ENCODE assay signal across 20 cellular contexts in the genomic region with DNA sequence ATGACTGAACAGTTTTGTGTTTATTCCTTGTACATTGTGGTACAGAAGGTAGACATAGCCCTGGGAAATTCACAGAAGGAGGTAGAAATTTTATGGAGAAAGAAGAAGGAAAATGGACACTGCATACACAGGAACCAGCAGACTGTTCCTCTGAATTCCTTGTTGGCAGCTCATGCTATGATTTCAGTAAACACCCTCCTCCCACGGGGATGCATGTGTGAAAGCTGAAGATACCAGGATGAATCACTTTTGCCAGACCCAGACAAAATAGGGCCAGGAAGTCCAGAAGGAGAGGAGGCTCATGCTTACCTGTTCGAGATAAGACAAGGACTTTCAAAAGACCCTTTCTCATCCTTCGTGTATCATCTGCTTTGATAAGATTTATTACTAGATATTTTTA.
DNase-seq lines count a peak whose midpoint lies in the region; ATAC-seq, FAIRE-seq and TF ChIP-seq lines count a peak whose summit lies in the region.
"Had no signal": no experiment of that assay in that cellular context is flagged by ENCODE, and none has a peak within 500 bp of the region (broad histone marks: within the 10 kb centered on the region; RNA-seq: fewer than 3 reads in every experiment).

No MANE protein-coding gene starts in this region.

- H3K36me3 ChIP-seq in SK-N-SH (replicated peaks in 1 of 2; ENCODE audit: control insufficient read depth in 1 of 2, insufficient read depth in 2 of 2, low read length in 1 of 2) (no peaks in the 10 kb centered on the region), bronchial epithelial cell (ENCODE audit: control insufficient read depth, insufficient read depth, low read length) (no peaks in the 10 kb centered on the region)
- no peaks in the 10 kb centered on the region for H3K36me3 ChIP-seq in CD8-positive, alpha-beta T cell (ENCODE audit: insufficient read depth, low read length)
- H3K36me3 ChIP-seq: esophagus squamous epithelium, transverse colon had no signal

- H3K79me2 ChIP-seq in SK-N-SH (ENCODE audit: insufficient read depth), result no peaks in the 10 kb centered on the region

- CTCF ChIA-PET in SK-N-SH (lab: Yijun Ruan, JAX), result interaction anchor here (1.4 to 3.2 kb wide), 3 partner anchors 10 to 66 kb away, joined by 3 to 10 read pairs (median 3); no protein-coding TSS in a partner anchor
- CTCF ChIA-PET in CD8-positive, alpha-beta T cell (lab: Charles Lee), result interaction anchor here (1.7 to 2.6 kb wide), 2 partner anchors 22 to 161 kb away, joined by 4 to 36 read pairs; no protein-coding TSS in a partner anchor

- no peak overlapping the region for H3K27ac Mint-ChIP-seq in CD8-positive, alpha-beta T cell
- H3K27ac Mint-ChIP-seq: activated B cell treated with CpG ODN at 0.5 μM for 24 hours; activated T-helper 17 cell treated with anti-CD3 and anti-CD28 coated beads, Interleukin-2, amount 50 U/mL, for 72 hours; progenitor cell of endocrine pancreas; stimulated activated effector memory CD8-positive, alpha-beta T cell treated with anti-CD3 and anti-CD28 coated beads, Interleukin-12 subunit alpha, Interleukin-12 subunit beta, amount 100 ng/mL, for 72 hours had no signal

- DNase-seq in SK-N-SH (no peak), bronchial epithelial cell (ENCODE audit: low read depth) (peak; percentile 88), inferior parietal cortex (ENCODE audit: extremely low spot score) (peak; percentile 53), NCI-H226 (no peak)
- no peak for DNase-seq in CD8-positive, alpha-beta T cell
- DNase-seq: activated B cell treated with CpG ODN at 0.5 μM for 24 hours, amniotic stem cell, DMS79, esophagus squamous epithelium, hippocampal formation, NCI-H774, RPMI8226, transverse colon had no signal

- no peaks in the 10 kb centered on the region for H4K20me1 ChIP-seq in SK-N-SH (ENCODE audit: insufficient read depth)

- peaks cover 15% of the 10 kb centered on the region for H3F3A ChIP-seq in SK-N-SH (replicated peaks; ENCODE audit: insufficient read depth)

- no peaks in the 10 kb centered on the region for H3K27me3 Mint-ChIP-seq in CD8-positive, alpha-beta T cell (ENCODE audit: low read depth)

- no peak for TF ChIP-seq EP300 in SK-N-SH (IDR thresholded peaks at IDR 0.05; ENCODE audit: borderline replicate concordance in 1 of 2, low read depth in 1 of 2, low read length in 1 of 2)

- WGBS in SK-N-SH (ENCODE audit: low lambda C conversion rate), result 16% methylated on average over 3 of the region's 3 CpGs

- peaks cover 4% of the 10 kb centered on the region for H3K4me1 Mint-ChIP-seq in CD8-positive, alpha-beta T cell (ENCODE audit: low read depth)
- H3K4me1 Mint-ChIP-seq: activated B cell treated with CpG ODN at 0.5 μM for 24 hours; activated T-helper 17 cell treated with anti-CD3 and anti-CD28 coated beads, Interleukin-2, amount 50 U/mL, for 72 hours had no signal

- no peaks in the 10 kb centered on the region for H3K36me3 Mint-ChIP-seq in CD8-positive, alpha-beta T cell
- H3K36me3 Mint-ChIP-seq: stimulated activated effector memory CD8-positive, alpha-beta T cell treated with anti-CD3 and anti-CD28 coated beads, Interleukin-12 subunit alpha, Interleukin-12 subunit beta, amount 100 ng/mL, for 72 hours had no signal

- TF ChIP-seq RAD21 in SK-N-SH (IDR thresholded peaks at IDR 0.05; ENCODE audit: low read length), result no peak

- H3K4me1 ChIP-seq in SK-N-SH (ENCODE audit: control insufficient read depth in 1 of 2, insufficient read depth in 2 of 2, low read depth in 1 of 2, low read length in 1 of 2), result peaks cover 6 to 25% of the 10 kb centered on the region in 2 experiments; a peak in 3 of 4 replicates
- H3K4me1 ChIP-seq in CD8-positive, alpha-beta T cell (ENCODE audit: insufficient read depth, low read length), result peaks cover 4% of the 10 kb centered on the region
- H3K4me1 ChIP-seq: transverse colon had no signal

- H3K27ac ChIP-seq in SK-N-SH (ENCODE audit: low read depth in 2 of 2, low read length in 1 of 2) (peak overlapping the region in 1 of 2 experiments; percentile 56; a peak in 2 of 4 replicates), temporal lobe (ENCODE audit: low read depth, low read length) (peak overlapping the region; percentile 27)
- no peak overlapping the region for H3K27ac ChIP-seq in CD8-positive, alpha-beta T cell (ENCODE audit: low read depth, low read length)
- H3K27ac ChIP-seq: 22Rv1, esophagus squamous epithelium, transverse colon had no signal

- peak overlapping the region; percentile 38; the same call in 1 of the 2 replicates for H3K4me2 ChIP-seq in SK-N-SH

- ATAC-seq in SK-N-SH treated with all-trans-retinoic acid at 6 μM for 48 hours (no peak), HG03196 (IDR thresholded peaks at IDR 0.05; ENCODE audit: unreplicated experiment) (no peak)
- no peak for ATAC-seq in CD8-positive, alpha-beta T cell
- ATAC-seq: activated T-helper 17 cell treated with anti-CD3 and anti-CD28 coated beads, Interleukin-2, amount 50 U/mL, for 72 hours; stimulated activated effector memory CD8-positive, alpha-beta T cell treated with anti-CD3 and anti-CD28 coated beads, Interleukin-12 subunit alpha, Interleukin-12 subunit beta, amount 100 ng/mL, for 72 hours had no signal

- H3K9ac ChIP-seq in SK-N-SH, result no peak overlapping the region

- H3K9me3 ChIP-seq in SK-N-SH, result no peaks in the 10 kb centered on the region
- H3K9me3 ChIP-seq in CD8-positive, alpha-beta T cell (ENCODE audit: low read length), result no peaks in the 10 kb centered on the region
- H3K9me3 ChIP-seq: esophagus squamous epithelium, transverse colon had no signal

- no peaks in the 10 kb centered on the region for H3K27me3 ChIP-seq in SK-N-SH (ENCODE audit: insufficient read depth)
- no peaks in the 10 kb centered on the region for H3K27me3 ChIP-seq in bronchial epithelial cell (ENCODE audit: control insufficient read depth, insufficient read depth, low read length)
- no peaks in the 10 kb centered on the region for H3K27me3 ChIP-seq in CD8-positive, alpha-beta T cell (ENCODE audit: insufficient read depth, low read length)

- no peaks in the 10 kb centered on the region for H3K9me3 Mint-ChIP-seq in CD8-positive, alpha-beta T cell
- H3K9me3 Mint-ChIP-seq: activated B cell treated with CpG ODN at 0.5 μM for 24 hours; activated T-helper 17 cell treated with anti-CD3 and anti-CD28 coated beads, Interleukin-2, amount 50 U/mL, for 72 hours; stimulated activated effector memory CD8-positive, alpha-beta T cell treated with anti-CD3 and anti-CD28 coated beads, Interleukin-12 subunit alpha, Interleukin-12 subunit beta, amount 100 ng/mL, for 72 hours had no signal

- peak overlapping the region; percentile 48; the same call in 1 of the 2 replicates for H2AFZ ChIP-seq in SK-N-SH (ENCODE audit: low read depth)

- no peak for FAIRE-seq in bronchial epithelial cell (lab: Jason Lieb, UNC)

- TF ChIP-seq CTCF in SK-N-SH (IDR thresholded peaks at IDR 0.05) (no peak), bronchial epithelial cell (IDR thresholded peaks at IDR 0.05; ENCODE audit: insufficient read depth, low read length, severe bottlenecking) (no peak)
- TF ChIP-seq CTCF in CD8-positive, alpha-beta T cell (IDR thresholded peaks at IDR 0.05), result no peak

- POLR2A ChIA-PET in SK-N-SH (lab: Yijun Ruan, JAX), result no interaction called here
- POLR2A ChIA-PET in CD8-positive, alpha-beta T cell (lab: Charles Lee), result no interaction called here

- H3K4me3 ChIP-seq in SK-N-SH (ENCODE audit: low read depth in 2 of 2, low read length in 1 of 2), result no peak overlapping the region
- no peak overlapping the region for H3K4me3 ChIP-seq in bronchial epithelial cell (ENCODE audit: low read depth, low read length)
- H3K4me3 ChIP-seq in CD8-positive, alpha-beta T cell (ENCODE audit: low read depth, low read length), result no peak overlapping the region
- H3K4me3 ChIP-seq: esophagus squamous epithelium, transverse colon had no signal

- no peaks in the 10 kb centered on the region for H3K9me2 ChIP-seq in SK-N-SH

- no peak overlapping the region for H3K4me3 Mint-ChIP-seq in CD8-positive, alpha-beta T cell
- H3K4me3 Mint-ChIP-seq: activated B cell treated with CpG ODN at 0.5 μM for 24 hours; activated T-helper 17 cell treated with anti-CD3 and anti-CD28 coated beads, Interleukin-2, amount 50 U/mL, for 72 hours; stimulated activated effector memory CD8-positive, alpha-beta T cell treated with anti-CD3 and anti-CD28 coated beads, Interleukin-12 subunit alpha, Interleukin-12 subunit beta, amount 100 ng/mL, for 72 hours had no signal

- intact Hi-C loops in CD8-positive, alpha-beta T cell (cut with DNase I, micrococcal nuclease), result loop anchor here in 1 of 2 experiments (10.0 kb wide), 1 partner anchor 94 kb away; no protein-coding TSS in a partner anchor

TF ChIP-seq in SK-N-SH, 30 proteins besides CTCF, POLR2A, EP300 and RAD21 (continues in another document):
- no peak for TF ChIP-seq NRF1 (IDR thresholded peaks at IDR 0.05; ENCODE audit: low read depth, low read length)
- TF ChIP-seq, protein P1, sequence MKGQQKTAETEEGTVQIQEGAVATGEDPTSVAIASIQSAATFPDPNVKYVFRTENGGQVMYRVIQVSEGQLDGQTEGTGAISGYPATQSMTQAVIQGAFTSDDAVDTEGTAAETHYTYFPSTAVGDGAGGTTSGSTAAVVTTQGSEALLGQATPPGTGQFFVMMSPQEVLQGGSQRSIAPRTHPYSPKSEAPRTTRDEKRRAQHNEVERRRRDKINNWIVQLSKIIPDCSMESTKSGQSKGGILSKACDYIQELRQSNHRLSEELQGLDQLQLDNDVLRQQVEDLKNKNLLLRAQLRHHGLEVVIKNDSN (IDR thresholded peaks at IDR 0.05; ENCODE audit: borderline replicate concordance, low read depth), result no peak
- TF ChIP-seq FOXM1 (IDR thresholded peaks at IDR 0.05; ENCODE audit: low read depth), result no peak
- no peak for TF ChIP-seq GATA2 (CRISPR knock-in tag; IDR thresholded peaks at IDR 0.05)
- TF ChIP-seq RXRA (IDR thresholded peaks at IDR 0.05; ENCODE audit: borderline replicate concordance, low read depth), result no peak
- no peak for TF ChIP-seq YY1 (IDR thresholded peaks at IDR 0.05; ENCODE audit: low read depth)

TF ChIP-seq in SK-N-SH treated with all-trans-retinoic acid at 6 μM for 48 hours, 23 proteins besides CTCF, POLR2A, EP300 and RAD21 (continues in another document):
- no peak for TF ChIP-seq SNAI2 (CRISPR knock-in tag; IDR thresholded peaks at IDR 0.05)
- no peak for TF ChIP-seq ISL1 (CRISPR knock-in tag; IDR thresholded peaks at IDR 0.05)
- no peak for TF ChIP-seq ZNF8 (CRISPR knock-in tag; IDR thresholded peaks at IDR 0.05)

Comparison
In these comparisons a context has a peak if more than half of its experiments do, and no peak if none do; other contexts are left out.
1. DNase-seq: peak in bronchial epithelial cell (single experiment) and inferior parietal cortex (single experiment); none in SK-N-SH (single experiment), NCI-H226 (single experiment) and CD8-positive, alpha-beta T cell (0 of 7).